1 cellular context compared by ENCODE assay signal in the genomic region with DNA sequence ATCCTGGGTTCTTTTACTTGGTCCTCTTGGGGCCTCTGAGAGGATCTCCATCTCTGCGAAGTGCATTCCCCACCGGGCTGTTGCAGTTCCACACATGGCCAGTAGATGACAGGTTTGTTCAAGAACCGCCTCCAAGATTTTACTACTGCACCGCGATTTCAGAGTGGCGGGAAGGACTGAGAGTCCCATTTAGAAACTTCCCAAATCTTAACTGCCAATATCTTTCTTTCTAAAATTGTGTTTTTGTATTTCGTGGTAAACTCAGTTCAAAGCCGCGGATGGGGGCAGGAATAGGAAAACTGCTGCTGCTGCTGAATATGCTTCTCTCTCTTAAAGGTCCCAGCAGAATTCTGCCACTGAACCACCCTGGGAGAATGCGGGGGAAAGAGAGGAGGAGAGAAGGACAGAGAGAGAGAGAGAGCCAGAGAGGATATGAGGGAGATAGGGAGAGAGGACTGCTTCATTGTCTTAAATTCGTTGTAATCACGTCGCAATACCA.
A peak's percentile ranks its signal among the peaks of the same experiment; 100 is the strongest.
TF ChIP-seq lines count a peak whose summit lies in the region.

No MANE protein-coding gene starts in this region.

TF ChIP-seq in IMR-90, 13 proteins besides CTCF, POLR2A, EP300 and RAD21 (continued from another document):
- TF ChIP-seq, protein P1, sequence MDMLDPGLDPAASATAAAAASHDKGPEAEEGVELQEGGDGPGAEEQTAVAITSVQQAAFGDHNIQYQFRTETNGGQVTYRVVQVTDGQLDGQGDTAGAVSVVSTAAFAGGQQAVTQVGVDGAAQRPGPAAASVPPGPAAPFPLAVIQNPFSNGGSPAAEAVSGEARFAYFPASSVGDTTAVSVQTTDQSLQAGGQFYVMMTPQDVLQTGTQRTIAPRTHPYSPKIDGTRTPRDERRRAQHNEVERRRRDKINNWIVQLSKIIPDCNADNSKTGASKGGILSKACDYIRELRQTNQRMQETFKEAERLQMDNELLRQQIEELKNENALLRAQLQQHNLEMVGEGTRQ (IDR thresholded peaks at IDR 0.05; ENCODE audit: low read depth, low read length) = no peak
- TF ChIP-seq SMC3 (IDR thresholded peaks at IDR 0.05; ENCODE audit: low read depth, low read length) (peak; percentile 68), RFX5 (IDR thresholded peaks at IDR 0.05; ENCODE audit: low read depth, low read length) (no peak), FOS (IDR thresholded peaks at IDR 0.05; ENCODE audit: low read depth, low read length) (no peak), MAFK (IDR thresholded peaks at IDR 0.05; ENCODE audit: low read depth, low read length) (no peak)
